ENCODE assay signal across 8 cellular contexts in genomic region chr5:115541586-115541985, GRCh38. TPM values are rescaled to one million over a fixed set of nuclear protein-coding genes. Genes with fewer than 3 reads are reported as not detected.
DNase-seq lines count a peak whose midpoint lies in the region; ATAC-seq and TF ChIP-seq lines count a peak whose summit lies in the region.

No MANE protein-coding gene starts in this region.

- H3K56ac ChIP-seq in H9 (ENCODE audit: insufficient read length, low read depth, low read length) = no peak overlapping the region

- DNase-seq in H9 (no peak), T-helper 17 cell (no peak), fibroblast of the aortic adventitia (ENCODE audit: low read depth) (no peak), DMS 273 (lab: John Stamatoyannopoulos, UW; ENCODE audit: unreplicated experiment) (no peak), NCI-H1436 (lab: John Stamatoyannopoulos, UW) (no peak), occipital lobe (lab: John Stamatoyannopoulos, UW) (no peak)

- H3K4me3 ChIP-seq in fibroblast of the aortic adventitia (ENCODE audit: low read depth, low read length) = peak overlapping the region; percentile 85
- peak overlapping the region; percentile 62 to 96 (median 85) for H3K4me3 ChIP-seq in skin epidermis

- H2BK12ac ChIP-seq in H9 (ENCODE audit: insufficient read length, low read depth, low read length) = no peak overlapping the region

- H3K23me2 ChIP-seq in H9 (ENCODE audit: insufficient read length, low read depth, low read length, poor library complexity, severe bottlenecking) = peaks cover 9% of the 10 kb centered on the region

- H3K36me3 Mint-ChIP-seq in H9 (ENCODE audit: insufficient read depth in 1 of 3, low read depth in 3 of 3) (peaks cover 37 to 62% (median 60%) of the 10 kb centered on the region in 3 experiments), T-helper 17 cell (ENCODE audit: low read depth) (peaks cover 11% of the 10 kb centered on the region)

- no peak overlapping the region for H3K14ac ChIP-seq in H9 (ENCODE audit: insufficient read depth, low read length)

- H3K4me1 Mint-ChIP-seq in H9 (peaks cover 58 to 60% of the 10 kb centered on the region in 2 experiments), T-helper 17 cell (peaks cover 55% of the 10 kb centered on the region)

- H4K20me1 ChIP-seq in H9 (ENCODE audit: control insufficient read depth, insufficient read depth, insufficient read length) = no peaks in the 10 kb centered on the region

- H3K79me2 ChIP-seq in H9 (ENCODE audit: insufficient read depth, low read length) = peaks cover 41% of the 10 kb centered on the region; the same call in 1 of the 2 replicates

- H3K79me1 ChIP-seq in H9 (ENCODE audit: insufficient read depth, low read depth, low read length, poor library complexity, severe bottlenecking) = peaks cover 4% of the 10 kb centered on the region

- no peak for TF ChIP-seq CTCF in H9 (conservative IDR thresholded peaks at IDR 0.05)
- no peak for TF ChIP-seq CTCF in fibroblast of the aortic adventitia (IDR thresholded peaks at IDR 0.05; ENCODE audit: insufficient read depth, low read length)

- H4K8ac ChIP-seq in H9 (replicated peaks; ENCODE audit: insufficient read length, low read depth, low read length) = no peak overlapping the region

- H2BK20ac ChIP-seq in H9 (ENCODE audit: low read depth, low read length, poor library complexity, severe bottlenecking) = no peak overlapping the region

- H3K9me3 Mint-ChIP-seq in H9 = peaks cover 10 to 11% of the 10 kb centered on the region in 2 experiments; a peak in 4 of 5 replicates

- H3K9me3 ChIP-seq in H9 (ENCODE audit: control insufficient read depth, low read depth, low read length) (no peaks in the 10 kb centered on the region), T-helper 17 cell (ENCODE audit: control insufficient read depth, low read length, poor library complexity, severe bottlenecking) (no peaks in the 10 kb centered on the region)

- H2BK120ac ChIP-seq in H9 (ENCODE audit: low read depth, low read length, poor library complexity, severe bottlenecking) = no peak overlapping the region

- H4K91ac ChIP-seq in H9 (ENCODE audit: insufficient read length, low read depth, low read length) = no peak overlapping the region

- H2AK5ac ChIP-seq in H9 (ENCODE audit: insufficient read length, low read length) = no peak overlapping the region

- H3K4me1 ChIP-seq in H9 (ENCODE audit: insufficient read depth, low read length) = no peaks in the 10 kb centered on the region; the same call in 1 of the 2 replicates

- H3K18ac ChIP-seq in H9 (ENCODE audit: insufficient read length, low read depth, low read length) = no peak overlapping the region

- H3T11ph ChIP-seq in H9 (ENCODE audit: low read length) = no peak overlapping the region

- ATAC-seq in T-helper 17 cell (no peak), GM21717 (IDR thresholded peaks at IDR 0.05; ENCODE audit: unreplicated experiment) (no peak)

- H3K27ac Mint-ChIP-seq in H9 = no peak overlapping the region
- peak overlapping the region; percentile 93 for H3K27ac Mint-ChIP-seq in T-helper 17 cell

- peak overlapping the region; percentile 92 for H3K4me2 ChIP-seq in H9 (ENCODE audit: insufficient read depth, insufficient read length, low read length)

- peak overlapping the region; percentile 22 for H3K9ac ChIP-seq in H9 (ENCODE audit: extremely low read depth, insufficient read length, low read length)

- no peaks in the 10 kb centered on the region for H3K27me3 Mint-ChIP-seq in H9 (ENCODE audit: low read depth)
- no peaks in the 10 kb centered on the region for H3K27me3 Mint-ChIP-seq in T-helper 17 cell

- H3K27ac ChIP-seq in H9 (ENCODE audit: insufficient read length, low read depth, low read length) (no peak overlapping the region), skin epidermis (peak overlapping the region in 6 of 21 experiments; percentile 22 to 99 (median 78))

- no peak overlapping the region for H2BK15ac ChIP-seq in H9 (ENCODE audit: low read depth, low read length)

- H4K5ac ChIP-seq in H9 (ENCODE audit: insufficient read length, low read depth, low read length) = no peak overlapping the region

- H3K4me3 Mint-ChIP-seq in H9 = peak overlapping the region; percentile 94 to 99
- H3K4me3 Mint-ChIP-seq in T-helper 17 cell = peak overlapping the region; percentile 98

- no peak overlapping the region for H3K23ac ChIP-seq in H9 (ENCODE audit: insufficient read length, low read depth, low read length)

- no peak overlapping the region for H3K4ac ChIP-seq in H9 (ENCODE audit: low read depth, low read length)

- H3K27me3 ChIP-seq in H9 (ENCODE audit: insufficient read depth, low read length) = no peaks in the 10 kb centered on the region

- no peak overlapping the region for H2AFZ ChIP-seq in H9 (ENCODE audit: low read length)

- no peak overlapping the region for H2BK5ac ChIP-seq in H9 (ENCODE audit: insufficient read length, low read length)

- no CpG with 5 or more reads among the region's 2 CpGs for WGBS in H9 (ENCODE audit: extremely low coverage, insufficient read length, low lambda C conversion rate)

RNA-seq across cellular contexts. Expression of gene FEM1C, which starts 3.0 kb away (rescaled TPM):
- total RNA-seq in H9 (2021) (15.2 and 16.1 TPM in 2 replicates), T-helper 17 cell (10 to 100 TPM; 31.3 to 31.7 TPM), fibroblast of the aortic adventitia (ENCODE audit: low replicate concordance) (9.4 and 31.7 TPM in 2 replicates), occipital lobe (73.3 TPM)
